ENCODE assay signal across 8 cellular contexts in genomic region chr12:95547522-95548055, GRCh38. TPM values are rescaled to one million over a fixed set of nuclear protein-coding genes. Genes with fewer than 3 reads are reported as not detected.
A peak's percentile ranks its signal among the peaks of the same experiment; 100 is the strongest.
DNase-seq lines count a peak whose midpoint lies in the region; ATAC-seq and TF ChIP-seq lines count a peak whose summit lies in the region.

No MANE protein-coding gene starts in this region.

- H3K4me3 ChIP-seq in vagina = peak overlapping the region; percentile 83

- no peak for DNase-seq in Right ventricle myocardium superior
- no peak for DNase-seq in cardiac septum (ENCODE audit: low spot score)
- DNase-seq in central memory CD8-positive, alpha-beta T cell (ENCODE audit: low spot score in 2 of 2) = no peak
- peak in 1 of 2 donors; percentile 8 for DNase-seq in memory B cell (ENCODE audit: low spot score in 2 of 2)
- no peak for DNase-seq in vagina (ENCODE audit: extremely low spot score in 2 of 2)
- DNase-seq in NCI-H510A treated with DMSO at 0.1 percent for 48 hours (lab: John Stamatoyannopoulos, UW) = no peak
- DNase-seq in NCI-H2081 (lab: John Stamatoyannopoulos, UW) = no peak

- H3K27me3 ChIP-seq in vagina = no peaks in the 10 kb centered on the region

- peaks cover 56% of the 10 kb centered on the region for H3K27me3 Mint-ChIP-seq in central memory CD8-positive, alpha-beta T cell
- H3K27me3 Mint-ChIP-seq in memory B cell = no peaks in the 10 kb centered on the region

- no peaks in the 10 kb centered on the region for H3K4me1 ChIP-seq in vagina

- H3K4me3 Mint-ChIP-seq in central memory CD8-positive, alpha-beta T cell = peak overlapping the region; percentile 77
- peak overlapping the region; percentile 88 for H3K4me3 Mint-ChIP-seq in memory B cell

- H3K27ac Mint-ChIP-seq in central memory CD8-positive, alpha-beta T cell (ENCODE audit: low read depth) = no peak overlapping the region
- H3K27ac Mint-ChIP-seq in memory B cell = peak overlapping the region; percentile 91

- no peaks in the 10 kb centered on the region for H3K36me3 ChIP-seq in vagina

- no peaks in the 10 kb centered on the region for H3K9me3 ChIP-seq in vagina

- no peak for TF ChIP-seq CTCF in vagina (IDR thresholded peaks at IDR 0.05)

- intact Hi-C loops in Right ventricle myocardium superior (cut with DNase I) = no loop called here
- intact Hi-C loops in cardiac septum (cut with DNase I) = no loop called here
- intact Hi-C loops in vagina (cut with DNase I) = no loop called here

- H3K4me1 Mint-ChIP-seq in central memory CD8-positive, alpha-beta T cell = peaks cover 12% of the 10 kb centered on the region
- H3K4me1 Mint-ChIP-seq in memory B cell = peaks cover 15% of the 10 kb centered on the region

- no peaks in the 10 kb centered on the region for H3K9me3 Mint-ChIP-seq in central memory CD8-positive, alpha-beta T cell
- peaks cover 1% of the 10 kb centered on the region for H3K9me3 Mint-ChIP-seq in memory B cell

- H3K36me3 Mint-ChIP-seq in central memory CD8-positive, alpha-beta T cell (ENCODE audit: insufficient read depth) = peaks cover 2% of the 10 kb centered on the region
- H3K36me3 Mint-ChIP-seq in memory B cell = no peaks in the 10 kb centered on the region

- H3K27ac ChIP-seq in vagina = peak overlapping the region; percentile 69

- peak; percentile 7 for ATAC-seq in Right ventricle myocardium superior (ENCODE audit: poor library complexity)
- ATAC-seq in central memory CD8-positive, alpha-beta T cell (replicated peaks; ENCODE audit: extremely low read depth, poor library complexity, severe bottlenecking) = no peak
- peak; percentile 18 for ATAC-seq in memory B cell (ENCODE audit: low read depth)
- no peak for ATAC-seq in HG02588 (IDR thresholded peaks at IDR 0.05; ENCODE audit: unreplicated experiment)

- no peak for TF ChIP-seq POLR2A in vagina (IDR thresholded peaks at IDR 0.05)

RNA-seq across cellular contexts. Expression of gene USP44, which starts 3.7 kb away (rescaled TPM):
- total RNA-seq in Right ventricle myocardium superior = 0.73 TPM
- total RNA-seq in cardiac septum = 0.35 TPM
- 0.49 TPM for total RNA-seq in vagina

Comparison
In these comparisons a context has a peak if more than half of its experiments do, and no peak if none do; other contexts are left out.
1. ATAC-seq: peak in Right ventricle myocardium superior (single experiment) and memory B cell (single experiment); none in central memory CD8-positive, alpha-beta T cell (single experiment) and HG02588 (single experiment).